Comparison of ENCODE assay signal across 10 cellular contexts in the genomic region with DNA sequence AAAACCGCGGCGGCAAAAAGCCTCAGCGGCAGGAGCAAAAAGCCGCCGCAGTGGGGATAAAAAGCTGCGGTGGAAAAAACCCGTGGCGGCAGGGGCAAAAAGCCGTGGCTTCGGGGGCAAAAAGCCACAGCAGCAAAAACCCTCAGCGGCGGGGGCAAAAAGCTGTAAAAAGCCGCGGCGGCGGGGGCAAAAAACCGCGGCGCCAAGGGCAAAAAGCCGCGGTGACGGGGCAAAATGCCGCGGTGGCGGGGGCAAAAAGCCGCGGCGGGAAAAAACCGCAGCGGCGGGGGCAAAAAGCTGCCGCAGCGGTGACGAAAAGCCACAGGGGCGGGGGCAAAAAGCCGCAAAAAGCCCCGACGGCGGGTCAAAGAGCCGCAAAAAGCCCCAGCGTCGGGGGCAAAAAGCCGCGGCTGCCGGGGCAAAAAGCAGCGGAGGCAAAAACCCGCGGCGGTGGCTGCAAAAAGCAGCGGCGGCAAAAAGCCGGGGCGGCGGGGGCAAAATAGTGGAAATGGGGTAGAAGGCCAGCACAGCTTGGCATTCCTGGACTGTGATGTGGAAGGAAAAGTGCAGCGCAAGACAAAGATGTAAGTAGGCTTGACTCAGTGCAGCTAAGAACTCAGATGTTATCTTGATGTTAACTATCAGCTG.
DNase-seq lines count a peak whose midpoint lies in the region; ATAC-seq and TF ChIP-seq lines count a peak whose summit lies in the region.
"Had no signal": no experiment of that assay in that cellular context is flagged by ENCODE, and none has a peak within 500 bp of the region (broad histone marks: within the 10 kb centered on the region; RNA-seq: fewer than 3 reads in every experiment).

No MANE protein-coding gene starts in this region.

- no peak for TF ChIP-seq CTCF in testis (IDR thresholded peaks at IDR 0.05)

- peak overlapping the region; percentile 54 to 65 for H3K27ac ChIP-seq in testis
- H3K27ac ChIP-seq: spleen had no signal

- no peak for ATAC-seq in HG02763 (IDR thresholded peaks at IDR 0.05; ENCODE audit: unreplicated experiment)

- 4 to 5% methylated on average over 46 to 56 of the region's 56 CpGs for WGBS in testis, 2 donors

- DNase-seq in NCI-H82 (lab: John Stamatoyannopoulos, UW) (peak; percentile 28), NCI-H82 treated with DMSO at 0.1 percent for 48 hours (lab: John Stamatoyannopoulos, UW; ENCODE audit: unreplicated experiment) (no peak), amniotic epithelial cell (ENCODE audit: low read depth) (peak; percentile 7), iPS-NIHi11 (ENCODE audit: low spot score) (peak; percentile 3), testis (peak; percentile 15), NCI-H2107 (lab: John Stamatoyannopoulos, UW) (no peak)
- no peak for DNase-seq in activated T-cell treated with anti-CD3 and anti-CD28 coated beads, Interleukin-2, amount 50 U/mL, for 1 hour
- DNase-seq: AML-193, spleen had no signal

- peaks cover 3% of the 10 kb centered on the region for H3K4me1 ChIP-seq in testis

- peak overlapping the region; percentile 36 to 56 for H3K4me3 ChIP-seq in testis

- no peaks in the 10 kb centered on the region for H3K36me3 ChIP-seq in testis (ENCODE audit: low read depth, missing control alignments)
- H3K36me3 ChIP-seq: spleen had no signal

- no peak for TF ChIP-seq POLR2A in testis (IDR thresholded peaks at IDR 0.05)

- no peaks in the 10 kb centered on the region for H3K9me3 ChIP-seq in testis

- H3K27me3 ChIP-seq in testis: no peaks in the 10 kb centered on the region

- intact Hi-C loops in testis (cut with DNase I; ENCODE audit: low total_unique reads): no loop called here

Comparison
In these comparisons a context has a peak if more than half of its experiments do, and no peak if none do; other contexts are left out.
1. DNase-seq: peak in NCI-H82 (single experiment), amniotic epithelial cell (single experiment), iPS-NIHi11 (single experiment) and testis (single experiment); none in NCI-H82 treated with DMSO at 0.1 percent for 48 hours (single experiment), activated T-cell treated with anti-CD3 and anti-CD28 coated beads, Interleukin-2, amount 50 U/mL, for 1 hour (single experiment) and NCI-H2107 (single experiment).